1 cellular context compared by ENCODE assay signal in genomic region chr11:70933986-70934583, GRCh38.
TF ChIP-seq lines count a peak whose summit lies in the region.

No MANE protein-coding gene starts in this region.

TF ChIP-seq in A549, 52 proteins besides CTCF, POLR2A, EP300 and RAD21 (continued from another document):
- TF ChIP-seq SREBF2 (IDR thresholded peaks at IDR 0.05): no peak
- no peak for TF ChIP-seq CEBPB (IDR thresholded peaks at IDR 0.05)
- no peak for TF ChIP-seq JUN (IDR thresholded peaks at IDR 0.05)
